In genomic region chr5:139275536-139276297, GRCh38 we compare ENCODE assay signal across 8 cellular contexts. TPM values are rescaled to one million over a fixed set of nuclear protein-coding genes. Genes with fewer than 3 reads are reported as not detected.
DNase-seq lines count a peak whose midpoint lies in the region; ATAC-seq and TF ChIP-seq lines count a peak whose summit lies in the region.

No MANE protein-coding gene starts in this region.

- H3K27ac ChIP-seq in SU-DHL-6 (ENCODE audit: low read depth, low read length): peak overlapping the region; percentile 59
- H3K27ac ChIP-seq in esophagus squamous epithelium: peak overlapping the region; percentile 80 to 92 (median 88)

- H3K27ac Mint-ChIP-seq in activated naive CD4-positive, alpha-beta T cell treated with anti-CD3 and anti-CD28 coated beads, Interleukin-2, amount 50 U/mL, for 24 hours: peak overlapping the region; percentile 92
- peak overlapping the region; percentile 92 for H3K27ac Mint-ChIP-seq in stimulated activated naive B cell treated with anti-CD40 and anti-IgM and Interleukin-4, amounts not matched to agents 10 μg/mL and 1 μg/mL and 100 μg/mL, for 72 hours

- peaks cover 38% of the 10 kb centered on the region for H3K36me3 ChIP-seq in SU-DHL-6 (ENCODE audit: low read length)
- peaks cover 10 to 36% (median 12%) of the 10 kb centered on the region in 3 donors for H3K36me3 ChIP-seq in esophagus squamous epithelium

- H3K9ac ChIP-seq in SU-DHL-6 (ENCODE audit: low read length): peak overlapping the region; percentile 97

- WGBS in esophagus squamous epithelium, 2 donors: 23 to 57% methylated on average over 4 to 6 of the region's 6 CpGs

- no peak overlapping the region for H2AFZ ChIP-seq in SU-DHL-6 (ENCODE audit: low read depth, low read length, severe bottlenecking)

- peaks cover 47% of the 10 kb centered on the region for H3K79me2 ChIP-seq in SU-DHL-6 (ENCODE audit: insufficient read depth, low read length)

- no peaks in the 10 kb centered on the region for H3K27me3 ChIP-seq in SU-DHL-6 (ENCODE audit: low read length)
- H3K27me3 ChIP-seq in esophagus squamous epithelium: no peaks in the 10 kb centered on the region

- H3K4me1 ChIP-seq in esophagus squamous epithelium: peaks cover 23 to 92% (median 49%) of the 10 kb centered on the region in 3 donors

- TF ChIP-seq POLR2A in esophagus squamous epithelium (IDR thresholded peaks at IDR 0.05): no peak

- H3K9me3 ChIP-seq in SU-DHL-6 (ENCODE audit: insufficient read depth, low read length) (no peaks in the 10 kb centered on the region), esophagus squamous epithelium (no peaks in the 10 kb centered on the region)

- peaks cover 24% of the 10 kb centered on the region for H3K36me3 Mint-ChIP-seq in activated naive CD4-positive, alpha-beta T cell treated with anti-CD3 and anti-CD28 coated beads, Interleukin-2, amount 50 U/mL, for 24 hours
- H3K36me3 Mint-ChIP-seq in stimulated activated naive B cell treated with anti-CD40 and anti-IgM and Interleukin-4, amounts not matched to agents 10 μg/mL and 1 μg/mL and 100 μg/mL, for 72 hours: peaks cover 23 to 37% of the 10 kb centered on the region in 2 donors

- no peak for DNase-seq in activated naive CD4-positive, alpha-beta T cell (lab: John Stamatoyannopoulos, UW)
- DNase-seq in esophagus squamous epithelium (lab: John Stamatoyannopoulos, UW) (no peak), NCI-H2171 treated with DMSO at 0.1 percent for 48 hours (lab: John Stamatoyannopoulos, UW) (no peak), ecto neural progenitor cell (ENCODE audit: low spot score) (no peak)
- DNase-seq in stimulated activated naive B cell treated with anti-CD40 and anti-IgM and Interleukin-4, amounts not matched to agents 10 μg/mL and 1 μg/mL and 100 μg/mL, for 72 hours: no peak
- DNase-seq in stimulated activated naive CD4-positive, alpha-beta T cell treated with Interleukin-2 at 50 U/mL for 16 hours (lab: John Stamatoyannopoulos, UW): no peak

- H3K27me3 Mint-ChIP-seq in activated naive CD4-positive, alpha-beta T cell treated with anti-CD3 and anti-CD28 coated beads, Interleukin-2, amount 50 U/mL, for 24 hours: no peaks in the 10 kb centered on the region
- H3K27me3 Mint-ChIP-seq in stimulated activated naive B cell treated with anti-CD40 and anti-IgM and Interleukin-4, amounts not matched to agents 10 μg/mL and 1 μg/mL and 100 μg/mL, for 72 hours: no peaks in the 10 kb centered on the region

- peaks cover 14% of the 10 kb centered on the region; the same call in 1 of the 2 replicates for H4K20me1 ChIP-seq in SU-DHL-6 (ENCODE audit: low read depth, low read length)

- H3K4me3 ChIP-seq in SU-DHL-6 (ENCODE audit: insufficient read depth, low read length, poor library complexity, severe bottlenecking) (peak overlapping the region; percentile 77), esophagus squamous epithelium (peak overlapping the region; percentile 48 to 65 (median 60))

- intact Hi-C loops in esophagus squamous epithelium (cut with DNase I): no loop called here

- no peak for TF ChIP-seq CTCF in SU-DHL-6 (IDR thresholded peaks at IDR 0.05; ENCODE audit: insufficient read depth, low read length, poor library complexity, severe bottlenecking)
- no peak for TF ChIP-seq CTCF in esophagus squamous epithelium (IDR thresholded peaks at IDR 0.05)

- H3K4me2 ChIP-seq in SU-DHL-6 (ENCODE audit: low read depth, low read length, poor library complexity, severe bottlenecking): peak overlapping the region; percentile 81

- peak overlapping the region; percentile 94 for H3K4me3 Mint-ChIP-seq in activated naive CD4-positive, alpha-beta T cell treated with anti-CD3 and anti-CD28 coated beads, Interleukin-2, amount 50 U/mL, for 24 hours
- peak overlapping the region; percentile 93 to 95 for H3K4me3 Mint-ChIP-seq in stimulated activated naive B cell treated with anti-CD40 and anti-IgM and Interleukin-4, amounts not matched to agents 10 μg/mL and 1 μg/mL and 100 μg/mL, for 72 hours

- H3F3A ChIP-seq in SU-DHL-6 (ENCODE audit: insufficient read depth): peaks cover 61% of the 10 kb centered on the region

- no peaks in the 10 kb centered on the region for H3K9me2 ChIP-seq in SU-DHL-6 (replicated peaks; ENCODE audit: insufficient read depth, low read length)

- ATAC-seq in stimulated activated naive B cell treated with anti-CD40 and anti-IgM and Interleukin-4, amounts not matched to agents 10 μg/mL and 1 μg/mL and 100 μg/mL, for 72 hours (replicated peaks): no peak

- no peaks in the 10 kb centered on the region for H3K9me3 Mint-ChIP-seq in activated naive CD4-positive, alpha-beta T cell treated with anti-CD3 and anti-CD28 coated beads, Interleukin-2, amount 50 U/mL, for 24 hours
- H3K9me3 Mint-ChIP-seq in stimulated activated naive B cell treated with anti-CD40 and anti-IgM and Interleukin-4, amounts not matched to agents 10 μg/mL and 1 μg/mL and 100 μg/mL, for 72 hours: no peaks in the 10 kb centered on the region

- peaks cover 36% of the 10 kb centered on the region for H3K4me1 Mint-ChIP-seq in activated naive CD4-positive, alpha-beta T cell treated with anti-CD3 and anti-CD28 coated beads, Interleukin-2, amount 50 U/mL, for 24 hours
- H3K4me1 Mint-ChIP-seq in stimulated activated naive B cell treated with anti-CD40 and anti-IgM and Interleukin-4, amounts not matched to agents 10 μg/mL and 1 μg/mL and 100 μg/mL, for 72 hours: peaks cover 33 to 83% of the 10 kb centered on the region in 2 donors

RNA-seq across cellular contexts. Expression of gene MATR3, which starts 17.8 kb away (rescaled TPM):
- total RNA-seq in esophagus squamous epithelium: 100 to 1,000 TPM; 103 to 185 (median 147) TPM
